In the genomic region with DNA sequence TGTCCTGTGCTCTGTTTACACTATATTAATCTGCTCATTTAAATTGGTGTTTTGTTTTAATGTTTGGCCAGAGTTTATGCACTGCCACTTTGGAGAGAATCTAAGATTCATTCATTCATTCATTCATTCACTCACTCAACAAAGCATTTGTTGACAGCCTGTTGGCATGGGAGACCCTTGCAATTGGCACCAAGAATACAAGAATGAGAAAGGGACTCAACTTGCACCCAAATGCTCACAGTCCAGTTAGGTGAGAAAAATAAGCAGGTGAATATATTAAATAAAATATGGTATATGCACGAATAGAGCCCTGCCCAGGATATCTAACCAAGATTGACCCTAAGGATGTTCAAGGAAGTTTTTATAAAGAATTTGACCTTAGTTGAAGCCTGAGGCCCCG, we compare ENCODE assay signal across 28 cellular contexts.
A peak's percentile ranks its signal among the peaks of the same experiment; 100 is the strongest.
DNase-seq lines count a peak whose midpoint lies in the region; ATAC-seq and TF ChIP-seq lines count a peak whose summit lies in the region.
"Had no signal": no experiment of that assay in that cellular context is flagged by ENCODE, and none has a peak within 500 bp of the region (broad histone marks: within the 10 kb centered on the region; RNA-seq: fewer than 3 reads in every experiment).

No MANE protein-coding gene starts in this region.

- no peak overlapping the region for H3K4me3 Mint-ChIP-seq in activated T-cell treated with anti-CD3 and anti-CD28 coated beads, Interleukin-2, amount 50 U/mL, for 72 hours
- no peak overlapping the region for H3K4me3 Mint-ChIP-seq in CD8-positive, alpha-beta T cell
- H3K4me3 Mint-ChIP-seq: activated CD4-positive, alpha-beta T cell treated with anti-CD3 and anti-CD28 coated beads, Interleukin-2, amount 10 ng/mL, durations not matched to agents 7 days and 5 days; neural progenitor cell had no signal

- no peak overlapping the region for H3K4me3 ChIP-seq in CD8-positive, alpha-beta T cell (ENCODE audit: low read depth, low read length)
- H3K4me3 ChIP-seq in coronary artery (no peak overlapping the region), subcutaneous abdominal adipose tissue (ENCODE audit: low read depth in 1 of 5, low read length in 5 of 5) (no peak overlapping the region)
- H3K4me3 ChIP-seq: cardiac muscle cell, neural progenitor cell, sigmoid colon, SK-N-MC, stomach, upper lobe of right lung had no signal

- no peak for ATAC-seq in activated T-cell treated with anti-CD3 and anti-CD28 coated beads, Interleukin-2, amount 50 U/mL, for 72 hours (replicated peaks in 1 of 2)
- no peak for ATAC-seq in CD8-positive, alpha-beta T cell
- ATAC-seq in GM18873 (IDR thresholded peaks at IDR 0.05; ENCODE audit: low FRiP score, unreplicated experiment) (no peak), HG03354 (IDR thresholded peaks at IDR 0.05; ENCODE audit: poor library complexity, severe bottlenecking, unreplicated experiment) (no peak)
- ATAC-seq: left ventricle myocardium superior, upper lobe of right lung had no signal

- no peaks in the 10 kb centered on the region for H3K9me3 Mint-ChIP-seq in activated T-cell treated with anti-CD3 and anti-CD28 coated beads, Interleukin-2, amount 50 U/mL, for 72 hours
- no peaks in the 10 kb centered on the region for H3K9me3 Mint-ChIP-seq in CD8-positive, alpha-beta T cell
- H3K9me3 Mint-ChIP-seq: activated CD4-positive, alpha-beta T cell treated with anti-CD3 and anti-CD28 coated beads, Interleukin-2, amount 10 ng/mL, durations not matched to agents 7 days and 5 days; neural progenitor cell had no signal

- no peak for DNase-seq in activated T-cell treated with anti-CD3 and anti-CD28 coated beads, Interleukin-2, amount 50 U/mL, for 72 hours
- no peak for DNase-seq in activated T-cell treated with anti-CD3 and anti-CD28 coated beads, Interleukin-2, amount 50 U/mL, for 1 hour
- DNase-seq in CD8-positive, alpha-beta T cell: no peak
- no peak for DNase-seq in coronary artery (ENCODE audit: low spot score)
- DNase-seq in NCI-H1930 (lab: John Stamatoyannopoulos, UW): no peak
- DNase-seq: activated CD4-positive, alpha-beta T cell treated with anti-CD3 and anti-CD28 coated beads, Interleukin-2, amount 10 ng/mL, durations not matched to agents 7 days and 5 days; activated gamma-delta T cell treated with Interleukin-2 at 50 U/mL for 16 hours; dermis blood vessel endothelial cell; HCEC 1CT; hypothalamus; left ventricle myocardium superior; midbrain; NCI-H187; NCI-H226; NCI-H774; RPMI8226; sigmoid colon; stomach; T-helper 2 cell; upper lobe of right lung had no signal

- H3K4me1 Mint-ChIP-seq in activated T-cell treated with anti-CD3 and anti-CD28 coated beads, Interleukin-2, amount 50 U/mL, for 72 hours (ENCODE audit: low read depth): peaks cover 94% of the 10 kb centered on the region
- peaks cover 96% of the 10 kb centered on the region for H3K4me1 Mint-ChIP-seq in CD8-positive, alpha-beta T cell (ENCODE audit: low read depth)

- H3K27me3 ChIP-seq in CD8-positive, alpha-beta T cell (ENCODE audit: insufficient read depth, low read length): no peaks in the 10 kb centered on the region
- H3K27me3 ChIP-seq in subcutaneous abdominal adipose tissue (ENCODE audit: control insufficient read depth in 5 of 5, insufficient read depth in 4 of 5, low read length in 5 of 5): no peaks in the 10 kb centered on the region
- H3K27me3 ChIP-seq: cardiac muscle cell, neural progenitor cell, sigmoid colon, stomach, upper lobe of right lung had no signal

- H3K27ac Mint-ChIP-seq in activated T-cell treated with anti-CD3 and anti-CD28 coated beads, Interleukin-2, amount 50 U/mL, for 72 hours: peak overlapping the region; percentile 21
- H3K27ac Mint-ChIP-seq in CD8-positive, alpha-beta T cell: peak overlapping the region; percentile 92
- H3K27ac Mint-ChIP-seq: neural progenitor cell, progenitor cell of endocrine pancreas had no signal

- intact Hi-C loops in CD8-positive, alpha-beta T cell (cut with DNase I, micrococcal nuclease): loop anchor here in 1 of 2 experiments (1.0 kb wide), 1 partner anchor 13 kb away; no protein-coding TSS in a partner anchor

- no peak for TF ChIP-seq CTCF in CD8-positive, alpha-beta T cell (IDR thresholded peaks at IDR 0.05)
- no peak for TF ChIP-seq CTCF in coronary artery (IDR thresholded peaks at IDR 0.05)

- CTCF ChIA-PET in CD8-positive, alpha-beta T cell (lab: Charles Lee): interaction anchor here (1.3 kb wide), 1 partner anchor 40 kb away, joined by 4 read pairs; no protein-coding TSS in a partner anchor

- H3K4me1 ChIP-seq in CD8-positive, alpha-beta T cell (ENCODE audit: insufficient read depth, low read length): peaks cover 97% of the 10 kb centered on the region
- H3K4me1 ChIP-seq in subcutaneous abdominal adipose tissue (ENCODE audit: control insufficient read depth in 5 of 5, insufficient read depth in 5 of 5, low read length in 5 of 5): peaks cover 15 to 80% (median 72%) of the 10 kb centered on the region in 5 donors

- peaks cover 21 to 48% of the 10 kb centered on the region in 2 donors for H3K36me3 Mint-ChIP-seq in activated T-cell treated with anti-CD3 and anti-CD28 coated beads, Interleukin-2, amount 50 U/mL, for 72 hours (ENCODE audit: insufficient read depth in 2 of 2)
- H3K36me3 Mint-ChIP-seq in CD8-positive, alpha-beta T cell: peaks cover 97% of the 10 kb centered on the region

- H3K27me3 Mint-ChIP-seq in activated T-cell treated with anti-CD3 and anti-CD28 coated beads, Interleukin-2, amount 50 U/mL, for 72 hours (ENCODE audit: low read depth): no peaks in the 10 kb centered on the region
- H3K27me3 Mint-ChIP-seq in CD8-positive, alpha-beta T cell (ENCODE audit: low read depth): no peaks in the 10 kb centered on the region
- H3K27me3 Mint-ChIP-seq: activated CD4-positive, alpha-beta T cell treated with anti-CD3 and anti-CD28 coated beads, Interleukin-2, amount 10 ng/mL, durations not matched to agents 7 days and 5 days; progenitor cell of endocrine pancreas had no signal

- no peak overlapping the region for H3K27ac ChIP-seq in CD8-positive, alpha-beta T cell (ENCODE audit: low read depth, low read length)
- H3K27ac ChIP-seq in coronary artery (peak overlapping the region; percentile 13 to 35), subcutaneous abdominal adipose tissue (ENCODE audit: low read depth, low read length) (peak overlapping the region; percentile 93)
- H3K27ac ChIP-seq: cardiac muscle cell, HL-60, neural progenitor cell, SK-N-MC had no signal

- POLR2A ChIA-PET in CD8-positive, alpha-beta T cell (lab: Charles Lee): interaction anchor here (1.2 kb wide), 1 partner anchor 29 kb away, joined by 3 read pairs; no protein-coding TSS in a partner anchor

- no peaks in the 10 kb centered on the region for H3K9me3 ChIP-seq in CD8-positive, alpha-beta T cell (ENCODE audit: low read length)
- no peaks in the 10 kb centered on the region for H3K9me3 ChIP-seq in subcutaneous abdominal adipose tissue (ENCODE audit: control insufficient read depth in 5 of 5, low read length in 5 of 5)
- H3K9me3 ChIP-seq: sigmoid colon, stomach, upper lobe of right lung had no signal

- no peak overlapping the region for H3K9ac ChIP-seq in subcutaneous abdominal adipose tissue (ENCODE audit: low read length in 5 of 5)
- H3K9ac ChIP-seq: neural progenitor cell had no signal

- peaks cover 61% of the 10 kb centered on the region for H3K36me3 ChIP-seq in CD8-positive, alpha-beta T cell (ENCODE audit: insufficient read depth, low read length)
- H3K36me3 ChIP-seq in subcutaneous abdominal adipose tissue (ENCODE audit: control insufficient read depth in 5 of 5, insufficient read depth in 5 of 5, low read length in 5 of 5): peaks cover 7 to 51% (median 38%) of the 10 kb centered on the region in 5 donors
- H3K36me3 ChIP-seq: cardiac muscle cell, neural progenitor cell had no signal
